ENCODE assay signal across 21 cellular contexts in the genomic region with DNA sequence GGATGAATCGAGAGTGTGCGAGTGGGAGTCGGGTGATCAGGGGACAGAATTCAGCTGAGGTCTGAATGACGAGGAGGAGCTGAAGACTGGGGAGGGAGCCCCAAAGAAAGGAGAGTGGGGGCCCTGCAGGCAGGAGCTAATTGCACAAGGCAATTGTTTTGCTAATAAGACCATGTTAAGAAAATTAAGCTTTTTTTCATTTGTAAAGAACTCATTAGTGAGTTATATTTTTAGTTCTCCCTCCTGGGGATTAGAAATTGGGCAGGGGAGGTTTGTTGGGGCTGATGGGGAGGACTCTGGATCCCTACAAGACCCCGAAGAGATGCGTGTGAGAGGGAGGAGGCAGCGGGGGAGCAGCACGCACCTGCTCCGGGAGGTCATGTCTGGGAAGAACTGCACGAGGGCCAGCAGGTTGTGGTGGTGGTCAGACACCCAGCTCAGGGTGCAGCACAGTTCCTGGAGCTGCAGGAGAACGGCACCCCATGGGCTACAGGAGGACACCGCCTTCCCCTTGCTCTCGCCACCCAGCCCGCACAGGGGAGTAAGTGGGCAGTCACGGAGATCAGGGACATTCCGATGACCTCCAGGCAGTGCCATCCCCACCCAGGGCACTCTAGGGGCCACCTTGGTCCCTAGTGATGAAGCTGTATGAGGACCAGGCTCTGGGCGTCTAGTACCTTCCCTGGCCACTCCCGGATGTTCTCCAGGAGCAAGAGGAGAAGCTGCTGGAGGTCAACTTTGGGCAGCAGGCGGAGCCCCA. TPM values are rescaled to one million over a fixed set of nuclear protein-coding genes. Genes with fewer than 3 reads are reported as not detected.
A peak's percentile ranks its signal among the peaks of the same experiment; 100 is the strongest.
DNase-seq lines count a peak whose midpoint lies in the region; ATAC-seq, FAIRE-seq and TF ChIP-seq lines count a peak whose summit lies in the region.
"Had no signal": no experiment of that assay in that cellular context is flagged by ENCODE, and none has a peak within 500 bp of the region (broad histone marks: within the 10 kb centered on the region; RNA-seq: fewer than 3 reads in every experiment).

No MANE protein-coding gene starts in this region.

- peaks cover 30% of the 10 kb centered on the region for H3K4me1 ChIP-seq in GM23338 (ENCODE audit: insufficient read depth)
- peaks cover 0 to 15% (median 10%) of the 10 kb centered on the region in 4 experiments; a peak in 6 of 7 replicates for H3K4me1 ChIP-seq in H1 (replicated peaks in 1 of 4; ENCODE audit: control insufficient read depth in 3 of 4, insufficient read depth in 4 of 4, low read length in 3 of 4)
- peaks cover 25 to 29% of the 10 kb centered on the region in 2 experiments for H3K4me1 ChIP-seq in trophoblast cell (ENCODE audit: control insufficient read depth in 1 of 2, insufficient read depth in 2 of 2, low read length in 2 of 2)
- no peaks in the 10 kb centered on the region for H3K4me1 ChIP-seq in Karpas-422 (ENCODE audit: low read length)

- WGBS in H1 (ENCODE audit: extremely low coverage in 1 of 2, insufficient coverage in 1 of 2, insufficient read length in 1 of 2, insufficient replicate concordance in 2 of 2, low coverage in 1 of 2, low lambda C conversion rate in 2 of 2, missing lambda C conversion rate in 1 of 2), 2 experiments = 58% methylated on average over 19 of the region's 19 CpGs; no CpG with 5 or more reads in 1 of the 2 experiments
- no CpG with 5 or more reads among the region's 19 CpGs for WGBS in trophoblast cell (ENCODE audit: extremely low coverage, insufficient coverage, insufficient read length)

- POLR2A ChIA-PET in H1 (lab: Charles Lee; ENCODE audit: partially characterized antibody) = interaction anchor here (0.6 to 1.9 kb wide), 9 partner anchors 9 to 87 kb away, joined by 3 to 5 read pairs (median 3); no protein-coding TSS in a partner anchor

- H3F3A ChIP-seq in GM23338 (replicated peaks; ENCODE audit: low read depth) = no peaks in the 10 kb centered on the region

- FAIRE-seq in H1 (lab: Jason Lieb, UNC) = no peak
- FAIRE-seq: G401.6 had no signal

- H4K91ac ChIP-seq in H1 (replicated peaks; ENCODE audit: insufficient read length, low read length) (peak overlapping the region; percentile 90), trophoblast cell (ENCODE audit: low read depth, low read length) (peak overlapping the region; percentile 95)

- H3K79me2 ChIP-seq in GM23338 (replicated peaks; ENCODE audit: insufficient read depth) = no peaks in the 10 kb centered on the region
- no peaks in the 10 kb centered on the region for H3K79me2 ChIP-seq in H1 (ENCODE audit: control insufficient read depth in 1 of 2, insufficient read depth in 2 of 2, low read length in 2 of 2)
- H3K79me2 ChIP-seq in trophoblast cell (ENCODE audit: control insufficient read depth, insufficient read depth, low read length, poor library complexity) = peaks cover 4% of the 10 kb centered on the region
- H3K79me2 ChIP-seq in Karpas-422 (ENCODE audit: low read length) = no peaks in the 10 kb centered on the region

- H4K8ac ChIP-seq in H1 (ENCODE audit: extremely low read depth, insufficient read depth, low read length) (peak overlapping the region; percentile 76), trophoblast cell (ENCODE audit: low read depth, low read length) (no peak overlapping the region)

- H3K36me3 Mint-ChIP-seq in activated naive CD8-positive, alpha-beta T cell = peaks cover 27% of the 10 kb centered on the region
- H3K36me3 Mint-ChIP-seq in activated naive CD8-positive, alpha-beta T cell treated with anti-CD3 and anti-CD28 coated beads for 36 hours = peaks cover 21% of the 10 kb centered on the region
- H3K36me3 Mint-ChIP-seq in GM23338 (ENCODE audit: low read depth) = no peaks in the 10 kb centered on the region

- H3K9me3 ChIP-seq in H1 (ENCODE audit: insufficient read depth in 2 of 2, low read depth in 1 of 2, low read length in 1 of 2) (no peaks in the 10 kb centered on the region; a peak in 1 of 4 replicates), trophoblast cell (ENCODE audit: insufficient read depth, low read depth, low read length) (peaks cover 3% of the 10 kb centered on the region), Karpas-422 (ENCODE audit: low read length) (no peaks in the 10 kb centered on the region)

- H3K4me3 ChIP-seq in GM23338 (no peak overlapping the region), H1 (ENCODE audit: extremely low read depth in 1 of 4, insufficient read depth in 2 of 4, low read depth in 3 of 4, low read length in 4 of 4) (no peak overlapping the region; a peak in 1 of 8 replicates), trophoblast cell (ENCODE audit: low read depth, low read length) (no peak overlapping the region), Karpas-422 (ENCODE audit: low read length) (no peak overlapping the region)
- H3K4me3 ChIP-seq: BLaER1 treated with 17β-estradiol and CSF1 and Interleukin-3, amounts not matched to agents 10 nM and 100 nM had no signal

- peak overlapping the region; percentile 40; the same call in 1 of the 2 replicates for H2BK15ac ChIP-seq in H1 (ENCODE audit: low read length)

- H3K9me2 ChIP-seq in GM23338 (ENCODE audit: insufficient read depth) (peaks cover 9% of the 10 kb centered on the region), Karpas-422 (replicated peaks; ENCODE audit: insufficient read depth, low read length) (no peaks in the 10 kb centered on the region)

- peaks cover 4% of the 10 kb centered on the region; the same call in 1 of the 2 replicates for H3K27me3 ChIP-seq in GM23338 (ENCODE audit: insufficient read depth)
- H3K27me3 ChIP-seq in H1 (replicated peaks in 1 of 4; ENCODE audit: control insufficient read depth in 3 of 4, extremely low read depth in 1 of 4, insufficient read depth in 3 of 4, low read length in 3 of 4) = no peaks in the 10 kb centered on the region
- no peaks in the 10 kb centered on the region for H3K27me3 ChIP-seq in trophoblast cell (ENCODE audit: insufficient read depth, low read length)
- H3K27me3 ChIP-seq in Karpas-422 (ENCODE audit: low read length) = no peaks in the 10 kb centered on the region

- peaks cover 61% of the 10 kb centered on the region for H3K4me1 Mint-ChIP-seq in activated naive CD8-positive, alpha-beta T cell (ENCODE audit: low read depth)
- H3K4me1 Mint-ChIP-seq in activated naive CD8-positive, alpha-beta T cell treated with anti-CD3 and anti-CD28 coated beads for 36 hours = peaks cover 35% of the 10 kb centered on the region
- peaks cover 43% of the 10 kb centered on the region for H3K4me1 Mint-ChIP-seq in GM23338

- H3K18ac ChIP-seq in H1 (ENCODE audit: extremely low read depth, low read length) (peak overlapping the region; percentile 75), trophoblast cell (ENCODE audit: low read length) (no peak overlapping the region)

- H3K4me2 ChIP-seq in GM23338 (peak overlapping the region; percentile 31), H1 (ENCODE audit: insufficient read depth in 1 of 2, low read depth in 2 of 2, low read length in 2 of 2) (peak overlapping the region; percentile 22 to 36; a peak in 3 of 4 replicates), trophoblast cell (ENCODE audit: low read length) (no peak overlapping the region), Karpas-422 (ENCODE audit: low read depth, low read length, poor library complexity, severe bottlenecking) (no peak overlapping the region)
- H3K4me2 ChIP-seq: KMS-11 had no signal

- peak overlapping the region; percentile 65; the same call in 1 of the 2 replicates for H2AK5ac ChIP-seq in H1 (ENCODE audit: low read depth, low read length)
- peak overlapping the region; percentile 86 for H2AK5ac ChIP-seq in trophoblast cell (ENCODE audit: low read length)

- H2BK5ac ChIP-seq in H1 (ENCODE audit: low read depth, low read length) (peak overlapping the region; percentile 85; the same call in 1 of the 2 replicates), trophoblast cell (ENCODE audit: low read depth, low read length, poor library complexity) (no peak overlapping the region)

- H3K27me3 Mint-ChIP-seq in activated naive CD8-positive, alpha-beta T cell = no peaks in the 10 kb centered on the region
- no peaks in the 10 kb centered on the region for H3K27me3 Mint-ChIP-seq in activated naive CD8-positive, alpha-beta T cell treated with anti-CD3 and anti-CD28 coated beads for 36 hours
- H3K27me3 Mint-ChIP-seq in GM23338 (ENCODE audit: insufficient read depth, low read depth, poor library complexity) = peaks cover 17% of the 10 kb centered on the region

- H3K23me2 ChIP-seq in H1 (ENCODE audit: low read depth, low read length) = no peaks in the 10 kb centered on the region

- H3K27ac Mint-ChIP-seq in activated naive CD8-positive, alpha-beta T cell = peak overlapping the region; percentile 17
- no peak overlapping the region for H3K27ac Mint-ChIP-seq in activated naive CD8-positive, alpha-beta T cell treated with anti-CD3 and anti-CD28 coated beads for 36 hours
- H3K27ac Mint-ChIP-seq in GM23338 = no peak overlapping the region

- peak overlapping the region; percentile 86 for H2AFZ ChIP-seq in GM23338
- no peak overlapping the region for H2AFZ ChIP-seq in H1 (ENCODE audit: low read length)
- H2AFZ ChIP-seq in trophoblast cell (ENCODE audit: insufficient read depth, low read length, poor library complexity) = no peak overlapping the region
- H2AFZ ChIP-seq in Karpas-422 (ENCODE audit: low read length) = no peak overlapping the region

- H3K14ac ChIP-seq in H1 (ENCODE audit: insufficient read length) (no peak overlapping the region), trophoblast cell (ENCODE audit: low read length) (peak overlapping the region; percentile 25)

- H3K79me1 ChIP-seq in H1 (ENCODE audit: low read depth, low read length) (no peaks in the 10 kb centered on the region), trophoblast cell (ENCODE audit: low read length) (peaks cover 30% of the 10 kb centered on the region)

- H4K20me1 ChIP-seq in GM23338 (replicated peaks; ENCODE audit: insufficient read depth) (no peaks in the 10 kb centered on the region), H1 (replicated peaks in 1 of 2; ENCODE audit: control insufficient read depth in 1 of 2, insufficient read depth in 2 of 2, low read length in 2 of 2) (no peaks in the 10 kb centered on the region), Karpas-422 (ENCODE audit: insufficient read depth, low read depth, low read length) (no peaks in the 10 kb centered on the region)
- H4K20me1 ChIP-seq: BLaER1 treated with 17β-estradiol and CSF1 and Interleukin-3, amounts not matched to agents 10 nM and 100 nM had no signal

- H2BK120ac ChIP-seq in H1 (replicated peaks; ENCODE audit: low read depth, low read length) (peak overlapping the region; percentile 25), trophoblast cell (ENCODE audit: insufficient read depth, low read length, poor library complexity) (peak overlapping the region; percentile 55)

- no peak overlapping the region for H3K9ac ChIP-seq in H1 (replicated peaks in 1 of 4; ENCODE audit: extremely low read depth in 1 of 4, low read depth in 3 of 4, low read length in 3 of 4)
- H3K9ac ChIP-seq in trophoblast cell (ENCODE audit: low read length) = no peak overlapping the region
- no peak overlapping the region for H3K9ac ChIP-seq in Karpas-422 (ENCODE audit: low read length)
- H3K9ac ChIP-seq: BLaER1 treated with 17β-estradiol and CSF1 and Interleukin-3, amounts not matched to agents 10 nM and 100 nM; KMS-11 had no signal

- TF ChIP-seq CTCF in GM23338 (conservative IDR thresholded peaks at IDR 0.05; ENCODE audit: low read depth in 2 of 2) (no peak), H1 (IDR thresholded peaks at IDR 0.05; ENCODE audit: control extremely low read depth in 1 of 3, insufficient read depth in 1 of 3, low read depth in 1 of 3, low read length in 3 of 3) (peak in 1 of 3 experiments; percentile 4; a peak in 1 of 4 replicates)

- H3K4ac ChIP-seq in H1 (replicated peaks; ENCODE audit: insufficient read length, low read depth, low read length) (peak overlapping the region; percentile 19), trophoblast cell (ENCODE audit: low read depth, low read length) (peak overlapping the region; percentile 30)

- TF ChIP-seq RAD21 in H1 (IDR thresholded peaks at IDR 0.05 in 1 of 2, conservative IDR thresholded peaks at IDR 0.05 in 1 of 2; ENCODE audit: low read depth in 2 of 2, low read length in 2 of 2) = peak in 1 of 2 experiments; percentile 40; a peak in 1 of 4 replicates

- no peaks in the 10 kb centered on the region for H3K9me3 Mint-ChIP-seq in activated naive CD8-positive, alpha-beta T cell (ENCODE audit: low read depth)
- H3K9me3 Mint-ChIP-seq in activated naive CD8-positive, alpha-beta T cell treated with anti-CD3 and anti-CD28 coated beads for 36 hours = peaks cover 9% of the 10 kb centered on the region
- H3K9me3 Mint-ChIP-seq in GM23338 = peaks cover 5% of the 10 kb centered on the region; the same call in 2 of the 3 replicates

- peak overlapping the region; percentile 28 for H3K56ac ChIP-seq in H1 (replicated peaks; ENCODE audit: insufficient read length, low read depth, low read length)

- H3K36me3 ChIP-seq in GM23338 (ENCODE audit: insufficient read depth) (no peaks in the 10 kb centered on the region), H1 (ENCODE audit: control insufficient read depth in 2 of 4, insufficient read depth in 4 of 4, low read length in 3 of 4) (no peaks in the 10 kb centered on the region), trophoblast cell (ENCODE audit: control insufficient read depth in 1 of 2, insufficient read depth in 2 of 2, low read length in 2 of 2) (no peaks in the 10 kb centered on the region), Karpas-422 (ENCODE audit: insufficient read depth, low read length) (no peaks in the 10 kb centered on the region)

- peak overlapping the region; percentile 93; the same call in 1 of the 2 replicates for H2BK12ac ChIP-seq in H1 (ENCODE audit: low read depth, low read length)
- H2BK12ac ChIP-seq in trophoblast cell (ENCODE audit: low read length) = peak overlapping the region; percentile 70

- H3K4me3 Mint-ChIP-seq in activated naive CD8-positive, alpha-beta T cell = no peak overlapping the region
- H3K4me3 Mint-ChIP-seq in activated naive CD8-positive, alpha-beta T cell treated with anti-CD3 and anti-CD28 coated beads for 36 hours = no peak overlapping the region
- H3K4me3 Mint-ChIP-seq in GM23338 = peak overlapping the region; percentile 16; the same call in 1 of the 3 replicates

- ATAC-seq in GM23338 (peak; percentile 36), GM21529 (IDR thresholded peaks at IDR 0.05; ENCODE audit: unreplicated experiment) (no peak)
- ATAC-seq: PC-3, SK-N-SH treated with all-trans-retinoic acid at 6 μM for 48 hours had no signal

- H4K5ac ChIP-seq in H1 (ENCODE audit: insufficient read length, low read depth, low read length) = peak overlapping the region; percentile 19

- no peak for TF ChIP-seq POLR2A in H1 (IDR thresholded peaks at IDR 0.05; ENCODE audit: control extremely low read depth in 1 of 2, low read depth in 2 of 2, low read length in 2 of 2)

- H2BK20ac ChIP-seq in H1 (ENCODE audit: low read length) = peak overlapping the region; percentile 98

- no peak for TF ChIP-seq EP300 in H1 (IDR thresholded peaks at IDR 0.05; ENCODE audit: borderline replicate concordance in 1 of 2, low read depth in 2 of 2, low read length in 2 of 2)

- H3K23ac ChIP-seq in H1 (ENCODE audit: insufficient read length) (no peak overlapping the region), trophoblast cell (ENCODE audit: low read length) (no peak overlapping the region)

- CTCF ChIA-PET in H1 (lab: Charles Lee; ENCODE audit: partially characterized antibody) = interaction anchor here (0.6 to 2.9 kb wide), 18 partner anchors 8 to 388 kb away, joined by 3 to 24 read pairs (median 4); a partner anchor contains a TSS

- H4K12ac ChIP-seq in trophoblast cell (ENCODE audit: low read depth, low read length) = no peak overlapping the region

- no peak overlapping the region for H3K27ac ChIP-seq in GM23338 (ENCODE audit: low read depth)
- H3K27ac ChIP-seq in H1 (ENCODE audit: low read depth, low read length) = no peak overlapping the region
- no peak overlapping the region for H3K27ac ChIP-seq in trophoblast cell (ENCODE audit: low read depth, low read length)
- no peak overlapping the region for H3K27ac ChIP-seq in Karpas-422 (ENCODE audit: low read length)
- H3K27ac ChIP-seq: BLaER1 treated with 17β-estradiol and CSF1 and Interleukin-3, amounts not matched to agents 10 nM and 100 nM; KMS-11 had no signal

- no peak for DNase-seq in activated naive CD8-positive, alpha-beta T cell treated with anti-CD3 and anti-CD28 coated beads for 36 hours
- DNase-seq in GM23338 (ENCODE audit: low spot score) (no peak), H1 (ENCODE audit: low read depth in 1 of 2, low spot score in 2 of 2) (no peak), trophoblast cell (no peak), hypothalamus (lab: John Stamatoyannopoulos, UW) (no peak), Karpas-422 (no peak)
- DNase-seq: COR-L47, NCI-H1417, NCI-H187, NCI-H2107, NCI-H2227 treated with DMSO at 0.1 percent for 48 hours, NCI-H510A treated with DMSO at 0.1 percent for 48 hours, RPMI8226, SIG-M5 had no signal

RNA-seq across cellular contexts. Expression of a gene that starts 51.1 kb away (rescaled TPM):
- total RNA-seq in activated naive CD8-positive, alpha-beta T cell treated with anti-CD3 and anti-CD28 coated beads for 36 hours = 1 to 10 TPM; 5.9 to 8.3 TPM
- total RNA-seq in GM23338 (2014; rRNA removed; shearing (Covaris generic)) = 69.7 and 80.7 TPM in 2 replicates
- polyA plus RNA-seq in GM23338 (2016; fragmentation: Nextera tagmentation; extraction: Ambion mirVana) = 15.4 and 16.8 TPM in 2 replicates
- 67.3 and 74.3 TPM in 2 replicates for total RNA-seq in H1 (2021; fragmentation: NEBNext Ultra II Directional; extraction: Animal tissue kit (Norgen Biotek cat#: 25700))
- 47.5 and 71.4 TPM in 2 replicates for polyA plus RNA-seq in H1 (2011; rRNA removed)
- 58.9 TPM for polyA plus RNA-seq in H1 (2011; cell fraction: cytosol; rRNA removed)
- 141 TPM for polyA plus RNA-seq in H1 (2011; cell fraction: nucleus; rRNA removed)
- polyA plus RNA-seq in H1 (2012, experiment 1 of 2) = 45.7 to 74.3 TPM (median 68.2 TPM) in 4 replicates
- 49.5 TPM for polyA plus RNA-seq in H1 (2012, experiment 2 of 2)
- 61.0 TPM for polyA plus RNA-seq in H1 (2013, experiment 1 of 2)
- polyA plus RNA-seq in H1 (2013, experiment 2 of 2) = 59.0 TPM
- 86.3 and 87.9 TPM in 2 replicates for polyA minus RNA-seq in H1 (2011; rRNA and poly(A)+ RNA removed)
- polyA minus RNA-seq in H1 (2011; cell fraction: cytosol; rRNA and poly(A)+ RNA removed) = 47.3 TPM
- 43.7 TPM for polyA minus RNA-seq in H1 (2011; cell fraction: nucleus; rRNA and poly(A)+ RNA removed)
- polyA plus RNA-seq in trophoblast cell (2013) = 157 and 161 TPM in 2 replicates
- total RNA-seq in Karpas-422 (2014; rRNA removed; shearing (Covaris generic); ENCODE audit: low replicate concordance) = 2.5 and 6.3 TPM in 2 replicates

Comparison
In these comparisons a context has a peak if more than half of its experiments do, and no peak if none do; other contexts are left out.
1. H3K4me2 ChIP-seq: peak in GM23338 (single experiment) and H1 (2 of 2); none in trophoblast cell (single experiment) and Karpas-422 (single experiment).